Comparison of ENCODE assay signal across 9 cellular contexts in the genomic region with DNA sequence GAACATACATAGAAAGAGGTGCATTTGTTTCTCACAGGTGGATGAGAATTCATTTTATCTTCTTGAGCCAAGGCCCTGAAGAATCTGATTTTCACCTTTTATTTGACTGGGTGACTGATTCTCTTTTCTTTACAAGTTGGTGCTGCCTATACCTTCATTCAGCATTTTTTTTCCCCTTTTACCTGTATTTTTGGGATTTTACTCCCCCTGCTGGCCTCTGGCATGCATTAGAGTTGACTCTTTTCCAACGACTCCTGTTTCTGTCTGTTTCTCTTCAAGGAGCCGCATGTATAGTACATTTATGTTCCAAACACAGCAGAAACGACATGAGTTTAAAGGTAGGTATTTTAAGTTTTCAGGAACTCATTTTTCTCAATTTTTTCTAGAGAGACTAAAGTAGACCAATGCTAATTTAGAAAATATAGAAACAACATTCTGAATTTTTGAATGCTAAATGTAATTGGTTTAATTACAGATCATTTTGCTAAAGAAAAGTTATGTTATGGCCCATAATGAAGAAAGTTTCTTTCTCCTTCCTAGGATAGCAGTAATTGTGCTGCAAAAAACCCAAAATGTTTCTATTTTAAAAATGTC.
A peak's percentile ranks its signal among the peaks of the same experiment; 100 is the strongest.
DNase-seq lines count a peak whose midpoint lies in the region; ATAC-seq and TF ChIP-seq lines count a peak whose summit lies in the region.
"Had no signal": no experiment of that assay in that cellular context is flagged by ENCODE, and none has a peak within 500 bp of the region (broad histone marks: within the 10 kb centered on the region; RNA-seq: fewer than 3 reads in every experiment).

No MANE protein-coding gene starts in this region.

- H3K9me2 ChIP-seq in OCI-LY7 (ENCODE audit: insufficient read depth, low read length), result no peaks in the 10 kb centered on the region

- H3K4me3 Mint-ChIP-seq in CD4-positive, alpha-beta memory T cell, result no peak overlapping the region
- no peak overlapping the region for H3K4me3 Mint-ChIP-seq in type B pancreatic cell

- BruUV-seq in OCI-LY7 (replicated peaks; lab: Mats Ljungman, UMichigan), result no TSS peak

- no peaks in the 10 kb centered on the region for H3K4me1 ChIP-seq in CD4-positive, alpha-beta memory T cell (ENCODE audit: insufficient read depth, low read length)
- no peaks in the 10 kb centered on the region for H3K4me1 ChIP-seq in OCI-LY7 (ENCODE audit: insufficient read depth, low read length, poor library complexity, severe bottlenecking)

- no peak overlapping the region for H3K4me2 ChIP-seq in OCI-LY7 (ENCODE audit: low read length)

- POLR2A ChIA-PET in CD4-positive, alpha-beta memory T cell (lab: Charles Lee; ENCODE audit: partially characterized antibody), result no interaction called here
- POLR2A ChIA-PET in OCI-LY7 (lab: Charles Lee), result interaction anchor here (0.6 to 1.1 kb wide), 4 partner anchors 13 to 1721 kb away, joined by 3 to 7 read pairs (median 4); no protein-coding TSS in a partner anchor

- TF ChIP-seq CTCF in OCI-LY7 (conservative IDR thresholded peaks at IDR 0.05; ENCODE audit: low read length) (peak; percentile 91), type B pancreatic cell (conservative IDR thresholded peaks at IDR 0.05) (peak; percentile 94)

- no peak overlapping the region for H3K27ac Mint-ChIP-seq in CD4-positive, alpha-beta memory T cell
- no peak overlapping the region for H3K27ac Mint-ChIP-seq in type B pancreatic cell

- no peak overlapping the region for H3K27ac ChIP-seq in CD4-positive, alpha-beta memory T cell (ENCODE audit: low read depth, low read length)
- H3K27ac ChIP-seq in OCI-LY7 (ENCODE audit: low read depth, low read length, poor library complexity, severe bottlenecking), result no peak overlapping the region

- no peak overlapping the region for H3K4me3 ChIP-seq in CD4-positive, alpha-beta memory T cell (ENCODE audit: low read length in 2 of 2)
- no peak overlapping the region for H3K4me3 ChIP-seq in Jurkat, Clone E6-1 (ENCODE audit: low read length)
- no peak overlapping the region for H3K4me3 ChIP-seq in OCI-LY7 (ENCODE audit: low read depth, low read length, poor library complexity, severe bottlenecking)

- H3K9me3 ChIP-seq in CD4-positive, alpha-beta memory T cell (ENCODE audit: control insufficient read depth in 1 of 2, low read length in 2 of 2), result no peaks in the 10 kb centered on the region
- H3K9me3 ChIP-seq in OCI-LY7 (ENCODE audit: low read length), result peaks cover 4% of the 10 kb centered on the region; the same call in 1 of the 2 replicates

- H2AFZ ChIP-seq in OCI-LY7 (ENCODE audit: low read length), result no peak overlapping the region

- H3K9me3 Mint-ChIP-seq in CD4-positive, alpha-beta memory T cell, result peaks cover 1 to 14% (median 8%) of the 10 kb centered on the region in 8 donors
- no peaks in the 10 kb centered on the region for H3K9me3 Mint-ChIP-seq in type B pancreatic cell

- peak in 4 of 5 donors; percentile 22 to 41 (median 32) for DNase-seq in CD4-positive, alpha-beta memory T cell
- DNase-seq in Jurkat, Clone E6-1 (ENCODE audit: low read depth, low spot score), result peak; percentile 46
- DNase-seq in OCI-LY7 (ENCODE audit: low spot score) (peak; percentile 47), cerebellar cortex (ENCODE audit: low spot score) (peak; percentile 82), left kidney (ENCODE audit: low read depth, low spot score) (peak; percentile 86), type B pancreatic cell (ENCODE audit: extremely low spot score, unreplicated experiment) (no peak)

- peak; percentile 44 for ATAC-seq in GM18861 (IDR thresholded peaks at IDR 0.05; ENCODE audit: unreplicated experiment)
- ATAC-seq in GM18502 (IDR thresholded peaks at IDR 0.05; ENCODE audit: poor library complexity, unreplicated experiment), result no peak
- ATAC-seq: right cardiac atrium had no signal

- no peaks in the 10 kb centered on the region for H3K36me3 Mint-ChIP-seq in CD4-positive, alpha-beta memory T cell
- no peaks in the 10 kb centered on the region for H3K36me3 Mint-ChIP-seq in type B pancreatic cell

- no peaks in the 10 kb centered on the region for H4K20me1 ChIP-seq in OCI-LY7 (ENCODE audit: insufficient read depth, low read length)

- no peaks in the 10 kb centered on the region for H3K36me3 ChIP-seq in CD4-positive, alpha-beta memory T cell (ENCODE audit: insufficient read depth, low read length)
- no peaks in the 10 kb centered on the region for H3K36me3 ChIP-seq in OCI-LY7 (ENCODE audit: insufficient read depth, low read length)

- H3K27me3 ChIP-seq in CD4-positive, alpha-beta memory T cell (ENCODE audit: insufficient read depth, low read length), result no peaks in the 10 kb centered on the region

- H3K4me1 Mint-ChIP-seq in CD4-positive, alpha-beta memory T cell, result no peaks in the 10 kb centered on the region
- no peaks in the 10 kb centered on the region for H3K4me1 Mint-ChIP-seq in type B pancreatic cell (ENCODE audit: unreplicated experiment)

- peaks cover 3 to 6% of the 10 kb centered on the region in 2 donors for H3K27me3 Mint-ChIP-seq in CD4-positive, alpha-beta memory T cell
- no peaks in the 10 kb centered on the region for H3K27me3 Mint-ChIP-seq in type B pancreatic cell

- CTCF ChIA-PET in CD4-positive, alpha-beta memory T cell (lab: Charles Lee; ENCODE audit: partially characterized antibody), result interaction anchor here (0.7 to 3.4 kb wide), 6 partner anchors 11 to 1362 kb away, joined by 3 to 26 read pairs (median 6); no protein-coding TSS in a partner anchor
- CTCF ChIA-PET in OCI-LY7 (lab: Charles Lee; ENCODE audit: unreplicated experiment), result no interaction called here

- H3K79me2 ChIP-seq in OCI-LY7 (ENCODE audit: insufficient read depth, low read depth, low read length), result no peaks in the 10 kb centered on the region

- intact Hi-C loops in CD4-positive, alpha-beta memory T cell (cut with micrococcal nuclease), result no loop called here
- intact Hi-C loops in OCI-LY7 (cut with micrococcal nuclease; ENCODE audit: unreplicated experiment), result loop anchor here (1.0 to 5.0 kb wide), 2 partner anchors 575 to 638 kb away; no protein-coding TSS in a partner anchor
